ENCODE assay signal across 1 cellular context in genomic region chr11:1233351-1234053, GRCh38.
TF ChIP-seq lines count a peak whose summit lies in the region.

No MANE protein-coding gene starts in this region.

TF ChIP-seq in H1, 55 proteins besides CTCF, POLR2A, EP300 and RAD21 (continued from another document):
- TF ChIP-seq BCL11A (IDR thresholded peaks at IDR 0.05; ENCODE audit: low read depth in 2 of 2, low read length in 2 of 2) (no peak), SIRT6 (IDR thresholded peaks at IDR 0.05; ENCODE audit: low read length) (no peak), SUZ12 (IDR thresholded peaks at IDR 0.05; ENCODE audit: low read length) (no peak), MAFK (IDR thresholded peaks at IDR 0.05; ENCODE audit: low read depth, low read length) (no peak), SP4 (IDR thresholded peaks at IDR 0.05; ENCODE audit: low read length) (no peak)
